In the genomic region with DNA sequence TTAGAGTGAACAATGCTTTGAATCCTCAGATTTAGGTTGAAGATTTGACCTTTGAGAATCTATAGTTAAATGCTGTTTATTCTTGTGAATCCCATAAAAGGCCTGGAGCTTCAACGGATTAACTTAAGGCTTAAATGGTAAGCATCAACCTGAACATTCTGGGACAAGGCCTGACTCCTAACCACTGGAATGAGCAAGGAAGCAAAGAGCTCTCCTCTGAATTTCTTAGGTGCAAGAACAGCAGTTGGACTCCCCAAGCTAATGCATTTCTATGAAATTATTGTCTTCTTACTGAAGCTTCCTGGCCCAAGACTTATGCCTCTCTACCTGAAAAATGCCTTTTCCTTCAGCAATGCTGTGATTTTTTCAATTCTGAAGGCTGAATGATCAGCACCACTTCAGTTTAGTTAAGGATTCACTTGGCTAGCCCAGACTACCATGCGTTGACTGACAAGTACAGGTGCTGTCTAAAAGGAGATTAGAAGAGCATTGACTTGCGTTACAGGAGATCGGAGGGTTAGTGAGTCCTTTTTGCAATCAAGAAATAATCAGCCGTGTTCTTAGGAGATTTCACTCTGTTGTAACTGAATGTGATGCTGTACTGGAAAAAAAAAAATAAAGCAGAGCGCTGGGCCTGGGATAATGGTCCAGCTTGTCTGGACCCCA, we compare ENCODE assay signal across 14 cellular contexts.
DNase-seq lines count a peak whose midpoint lies in the region; ATAC-seq and TF ChIP-seq lines count a peak whose summit lies in the region.
"Had no signal": no experiment of that assay in that cellular context is flagged by ENCODE, and none has a peak within 500 bp of the region (broad histone marks: within the 10 kb centered on the region; RNA-seq: fewer than 3 reads in every experiment).

No MANE protein-coding gene starts in this region.

- H3K4me1 ChIP-seq in iPS-15b (ENCODE audit: control insufficient read depth, insufficient read depth, low read length) (peaks cover 6% of the 10 kb centered on the region), psoas muscle (peaks cover 11% of the 10 kb centered on the region)
- H3K4me1 ChIP-seq: BE2C had no signal

- H3K27me3 ChIP-seq in iPS-15b (ENCODE audit: control insufficient read depth, insufficient read depth, low read length) (no peaks in the 10 kb centered on the region), psoas muscle (ENCODE audit: insufficient read depth in 3 of 3, low read length in 2 of 3) (no peaks in the 10 kb centered on the region)
- H3K27me3 ChIP-seq: BE2C had no signal

- no peaks in the 10 kb centered on the region for H3K27me3 Mint-ChIP-seq in WTC11 (ENCODE audit: low read depth)

- no peaks in the 10 kb centered on the region for H3K36me3 ChIP-seq in iPS-15b (ENCODE audit: control insufficient read depth, insufficient read depth, low read length)
- no peaks in the 10 kb centered on the region for H3K36me3 ChIP-seq in psoas muscle (ENCODE audit: insufficient read depth in 1 of 2, low read depth in 1 of 2)
- H3K36me3 ChIP-seq: BE2C had no signal

- ATAC-seq in WTC11 (no peak), psoas muscle (peak; percentile 70 to 92 (median 80)), GM18873 (IDR thresholded peaks at IDR 0.05; ENCODE audit: low FRiP score, unreplicated experiment) (no peak), GM19455 (IDR thresholded peaks at IDR 0.05; ENCODE audit: unreplicated experiment) (no peak), HG03457 (IDR thresholded peaks at IDR 0.05; ENCODE audit: unreplicated experiment) (no peak)
- ATAC-seq in stimulated activated naive CD8-positive, alpha-beta T cell treated with anti-CD3 and anti-CD28 coated beads, Interleukin-15, Interleukin-2, amounts not matched to agents 100 U/mL and 50 U/mL, for 24 hours: no peak
- ATAC-seq: HCT116 had no signal

- H3K9me3 ChIP-seq in iPS-15b (ENCODE audit: control insufficient read depth, insufficient read depth, low read length) (no peaks in the 10 kb centered on the region), psoas muscle (no peaks in the 10 kb centered on the region)
- H3K9me3 ChIP-seq: BE2C had no signal

- H3K36me3 Mint-ChIP-seq in WTC11: no peaks in the 10 kb centered on the region
- H3K36me3 Mint-ChIP-seq: CD4-positive, alpha-beta memory T cell had no signal

- DNase-seq in NCI-H82 (lab: John Stamatoyannopoulos, UW) (peak; percentile 42), WTC11 (ENCODE audit: low spot score) (no peak), psoas muscle (no peak)
- no peak for DNase-seq in stimulated activated naive CD8-positive, alpha-beta T cell treated with anti-CD3 and anti-CD28 coated beads, Interleukin-15, Interleukin-2, amounts not matched to agents 100 U/mL and 50 U/mL, for 24 hours
- DNase-seq: BE2C; CD4-positive, alpha-beta memory T cell; DMS79; IMR-90 had no signal

- intact Hi-C loops in psoas muscle (cut with DNase I): no loop called here

- 30 to 43% (median 36%) methylated on average over 6 of the region's 6 CpGs for WGBS in psoas muscle, 3 donors

- H3K4me3 ChIP-seq in iPS-15b (ENCODE audit: low read depth, low read length): no peak overlapping the region
- peak overlapping the region; percentile 28 for H3K4me3 ChIP-seq in psoas muscle

- peak overlapping the region; percentile 67; the same call in 1 of the 2 replicates for H3K27ac Mint-ChIP-seq in WTC11
- H3K27ac Mint-ChIP-seq: CD4-positive, alpha-beta memory T cell had no signal

- POLR2A ChIA-PET in WTC11 (lab: Charles Lee): interaction anchor here (0.6 kb wide), 1 partner anchor 912 kb away, joined by 4 read pairs; no protein-coding TSS in a partner anchor

- H3K9ac ChIP-seq in iPS-15b (ENCODE audit: low read depth, low read length): peak overlapping the region; percentile 28

- no peak overlapping the region for H3K4me3 Mint-ChIP-seq in WTC11
- H3K4me3 Mint-ChIP-seq: CD4-positive, alpha-beta memory T cell had no signal

- H3K4me1 Mint-ChIP-seq in WTC11: peaks cover 35% of the 10 kb centered on the region
- H3K4me1 Mint-ChIP-seq: CD4-positive, alpha-beta memory T cell had no signal

- no peaks in the 10 kb centered on the region for H3K9me3 Mint-ChIP-seq in WTC11

- TF ChIP-seq CTCF in WTC11 (IDR thresholded peaks at IDR 0.05): no peak
- no peak for TF ChIP-seq CTCF in psoas muscle (IDR thresholded peaks at IDR 0.05)

- CTCF ChIA-PET in WTC11 (lab: Charles Lee): interaction anchor here (1.4 kb wide), 1 partner anchor 227 kb away, joined by 3 read pairs; no protein-coding TSS in a partner anchor

- H3K27ac ChIP-seq in psoas muscle: peak overlapping the region; percentile 65
- H3K27ac ChIP-seq: C4-2B had no signal

TF ChIP-seq in WTC11, 78 proteins besides CTCF, POLR2A, EP300 and RAD21:
- TF ChIP-seq, protein P1, sequence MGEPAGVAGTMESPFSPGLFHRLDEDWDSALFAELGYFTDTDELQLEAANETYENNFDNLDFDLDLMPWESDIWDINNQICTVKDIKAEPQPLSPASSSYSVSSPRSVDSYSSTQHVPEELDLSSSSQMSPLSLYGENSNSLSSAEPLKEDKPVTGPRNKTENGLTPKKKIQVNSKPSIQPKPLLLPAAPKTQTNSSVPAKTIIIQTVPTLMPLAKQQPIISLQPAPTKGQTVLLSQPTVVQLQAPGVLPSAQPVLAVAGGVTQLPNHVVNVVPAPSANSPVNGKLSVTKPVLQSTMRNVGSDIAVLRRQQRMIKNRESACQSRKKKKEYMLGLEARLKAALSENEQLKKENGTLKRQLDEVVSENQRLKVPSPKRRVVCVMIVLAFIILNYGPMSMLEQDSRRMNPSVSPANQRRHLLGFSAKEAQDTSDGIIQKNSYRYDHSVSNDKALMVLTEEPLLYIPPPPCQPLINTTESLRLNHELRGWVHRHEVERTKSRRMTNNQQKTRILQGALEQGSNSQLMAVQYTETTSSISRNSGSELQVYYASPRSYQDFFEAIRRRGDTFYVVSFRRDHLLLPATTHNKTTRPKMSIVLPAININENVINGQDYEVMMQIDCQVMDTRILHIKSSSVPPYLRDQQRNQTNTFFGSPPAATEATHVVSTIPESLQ (CRISPR knock-in tag; IDR thresholded peaks at IDR 0.05): no peak
- TF ChIP-seq FOXK1 (CRISPR knock-in tag; IDR thresholded peaks at IDR 0.05) (no peak), ZNF317 (CRISPR knock-in tag; IDR thresholded peaks at IDR 0.05; ENCODE audit: borderline replicate concordance, low read depth) (no peak), NFE2L1 (CRISPR knock-in tag; IDR thresholded peaks at IDR 0.05) (no peak), SMAD4 (CRISPR knock-in tag; IDR thresholded peaks at IDR 0.05) (no peak), KAT7 (CRISPR knock-in tag; IDR thresholded peaks at IDR 0.05; ENCODE audit: borderline replicate concordance) (no peak), ELF4 (CRISPR knock-in tag; IDR thresholded peaks at IDR 0.05; ENCODE audit: low read depth) (no peak), ZNF416 (CRISPR knock-in tag; IDR thresholded peaks at IDR 0.05) (no peak), NFATC4 (CRISPR knock-in tag; IDR thresholded peaks at IDR 0.05) (no peak), SOX15 (CRISPR knock-in tag; IDR thresholded peaks at IDR 0.05) (no peak), NFYB (CRISPR knock-in tag; conservative IDR thresholded peaks at IDR 0.05; ENCODE audit: low read depth) (no peak)
- TF ChIP-seq, protein P2, sequence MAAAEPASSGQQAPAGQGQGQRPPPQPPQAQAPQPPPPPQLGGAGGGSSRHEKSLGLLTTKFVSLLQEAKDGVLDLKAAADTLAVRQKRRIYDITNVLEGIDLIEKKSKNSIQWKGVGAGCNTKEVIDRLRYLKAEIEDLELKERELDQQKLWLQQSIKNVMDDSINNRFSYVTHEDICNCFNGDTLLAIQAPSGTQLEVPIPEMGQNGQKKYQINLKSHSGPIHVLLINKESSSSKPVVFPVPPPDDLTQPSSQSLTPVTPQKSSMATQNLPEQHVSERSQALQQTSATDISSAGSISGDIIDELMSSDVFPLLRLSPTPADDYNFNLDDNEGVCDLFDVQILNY (CRISPR knock-in tag; IDR thresholded peaks at IDR 0.05): no peak
- TF ChIP-seq, protein P3, sequence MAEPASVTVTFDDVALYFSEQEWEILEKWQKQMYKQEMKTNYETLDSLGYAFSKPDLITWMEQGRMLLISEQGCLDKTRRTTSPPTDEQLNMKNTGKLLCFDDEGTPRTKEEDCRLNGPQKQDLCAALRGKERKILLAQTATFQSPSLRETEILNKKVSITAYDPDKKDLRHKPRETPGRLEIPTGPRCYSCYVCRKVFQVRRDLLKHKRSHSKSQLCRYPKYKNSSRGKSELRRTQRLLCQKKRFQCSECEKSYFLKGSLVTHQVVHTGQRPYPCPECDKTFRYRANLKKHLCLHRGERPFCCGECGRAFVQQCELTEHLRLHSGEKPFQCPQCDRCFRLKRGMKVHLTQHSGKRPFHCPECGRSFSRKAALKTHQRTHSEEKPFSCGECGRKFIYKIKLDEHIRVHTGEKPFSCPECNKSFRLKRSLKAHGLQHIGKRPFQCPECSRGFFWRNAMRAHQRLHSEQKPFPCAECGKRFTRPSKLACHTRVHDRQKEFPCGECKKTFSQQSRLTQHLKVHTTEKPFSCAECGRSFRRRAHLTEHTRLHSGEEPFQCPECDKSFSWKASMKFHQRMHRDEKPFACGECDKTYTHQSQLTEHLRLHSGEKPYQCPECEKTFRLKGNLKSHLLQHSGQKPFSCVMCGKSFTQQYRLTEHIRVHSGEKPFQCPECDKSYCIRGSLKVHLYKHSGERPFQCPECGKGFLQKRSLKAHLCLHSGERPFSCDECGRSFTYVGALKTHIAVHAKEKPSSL (CRISPR knock-in tag; conservative IDR thresholded peaks at IDR 0.05): no peak
- TF ChIP-seq, protein P4, sequence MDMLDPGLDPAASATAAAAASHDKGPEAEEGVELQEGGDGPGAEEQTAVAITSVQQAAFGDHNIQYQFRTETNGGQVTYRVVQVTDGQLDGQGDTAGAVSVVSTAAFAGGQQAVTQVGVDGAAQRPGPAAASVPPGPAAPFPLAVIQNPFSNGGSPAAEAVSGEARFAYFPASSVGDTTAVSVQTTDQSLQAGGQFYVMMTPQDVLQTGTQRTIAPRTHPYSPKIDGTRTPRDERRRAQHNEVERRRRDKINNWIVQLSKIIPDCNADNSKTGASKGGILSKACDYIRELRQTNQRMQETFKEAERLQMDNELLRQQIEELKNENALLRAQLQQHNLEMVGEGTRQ (CRISPR knock-in tag; IDR thresholded peaks at IDR 0.05): no peak
- TF ChIP-seq, protein P5, sequence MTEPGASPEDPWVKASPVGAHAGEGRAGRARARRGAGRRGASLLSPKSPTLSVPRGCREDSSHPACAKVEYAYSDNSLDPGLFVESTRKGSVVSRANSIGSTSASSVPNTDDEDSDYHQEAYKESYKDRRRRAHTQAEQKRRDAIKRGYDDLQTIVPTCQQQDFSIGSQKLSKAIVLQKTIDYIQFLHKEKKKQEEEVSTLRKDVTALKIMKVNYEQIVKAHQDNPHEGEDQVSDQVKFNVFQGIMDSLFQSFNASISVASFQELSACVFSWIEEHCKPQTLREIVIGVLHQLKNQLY (CRISPR knock-in tag; IDR thresholded peaks at IDR 0.05): no peak
TF ChIP-seq in WTC11: peak in this region for 0.

Comparison
In these comparisons a context has a peak if more than half of its experiments do, and no peak if none do; other contexts are left out.
1. ATAC-seq: peak in psoas muscle (4 of 4); none in WTC11 (single experiment), GM18873 (single experiment), GM19455 (single experiment), HG03457 (single experiment) and stimulated activated naive CD8-positive, alpha-beta T cell treated with anti-CD3 and anti-CD28 coated beads, Interleukin-15, Interleukin-2, amounts not matched to agents 100 U/mL and 50 U/mL, for 24 hours (single experiment).